Comparison of ENCODE assay signal across 8 cellular contexts in the genomic region with DNA sequence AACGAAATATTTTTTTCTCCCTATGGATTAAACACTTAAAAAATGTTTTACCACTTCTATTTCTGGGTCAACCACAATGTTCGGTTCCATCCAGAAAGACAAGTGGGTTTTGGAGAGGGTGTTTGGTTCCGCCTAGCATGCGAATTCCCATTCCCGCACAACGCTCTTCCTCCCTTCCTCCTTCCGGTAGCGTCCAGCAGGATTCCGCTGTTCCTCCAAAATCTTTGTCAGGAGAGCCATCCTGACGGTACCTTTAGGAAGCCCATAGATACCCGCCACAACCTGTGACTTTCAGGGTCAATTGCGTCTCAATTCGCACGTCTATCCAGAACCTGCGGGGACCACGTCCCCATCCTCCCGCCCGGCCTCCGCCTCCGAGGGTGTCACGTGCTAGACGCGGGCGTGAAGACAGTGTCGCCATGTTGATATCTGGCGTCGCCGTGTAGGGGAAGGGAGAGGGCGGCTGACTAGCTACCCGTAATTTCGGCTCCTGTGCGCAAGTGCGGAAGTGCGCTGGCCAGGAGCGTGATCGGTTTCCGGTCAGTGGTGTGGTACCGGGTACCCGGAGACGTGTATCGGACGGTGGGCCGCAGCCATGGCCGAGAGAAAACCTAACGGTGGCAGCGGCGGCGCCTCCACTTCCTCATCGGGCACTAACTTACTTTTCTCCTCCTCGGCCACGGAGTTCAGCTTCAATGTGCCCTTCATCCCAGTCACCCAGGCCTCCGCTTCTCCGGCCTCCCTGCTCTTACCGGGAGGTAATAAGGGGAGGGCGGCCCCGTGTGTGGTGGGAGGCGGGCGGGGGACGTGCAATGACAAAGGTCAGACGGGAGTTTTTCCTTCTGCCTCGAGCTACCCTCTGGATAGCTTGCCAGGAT. TPM values are rescaled to one million over a fixed set of nuclear protein-coding genes. Genes with fewer than 3 reads are reported as not detected.
DNase-seq lines count a peak whose midpoint lies in the region; ATAC-seq and TF ChIP-seq lines count a peak whose summit lies in the region.

A gene (plus strand): TSS at position 543 of the 878 bp plus-strand sequence. CDS start 53 bp downstream, at position 596.

- peak within 1 kb of the TSS; percentile 95 for H3K27ac Mint-ChIP-seq in activated B cell treated with CpG ODN at 0.5 μM for 24 hours

- TF ChIP-seq CTCF in activated B cell treated with CpG ODN at 0.5 μM for 24 hours (IDR thresholded peaks at IDR 0.05) = no peak

- in situ Hi-C loops in GM18951 (cut with MboI; ENCODE audit: low sequenced_read_pairs, unreplicated experiment) = no loop called here

- H3K36me3 Mint-ChIP-seq in activated B cell treated with CpG ODN at 0.5 μM for 24 hours (ENCODE audit: low read depth) = peaks cover 28% of the 10 kb centered on the region

- peak; percentile 99 for ATAC-seq in HG03196 (IDR thresholded peaks at IDR 0.05; ENCODE audit: unreplicated experiment)
- peak; percentile 98 for ATAC-seq in activated B cell treated with CpG ODN at 0.5 μM for 24 hours (ENCODE audit: low read depth)

- peaks cover 42% of the 10 kb centered on the region for H3K4me1 Mint-ChIP-seq in activated B cell treated with CpG ODN at 0.5 μM for 24 hours

- CTCF ChIA-PET in activated B cell treated with CpG ODN at 0.5 μM for 24 hours (lab: Charles Lee) = interaction anchor here (0.8 to 1.4 kb wide), 3 partner anchors 20 to 205 kb away, joined by 3 to 6 read pairs (median 5); a partner anchor contains a TSS

- DNase-seq in AG08395 (ENCODE audit: low spot score) = peak; percentile 98
- DNase-seq in NCI-H345 (lab: John Stamatoyannopoulos, UW) = peak; percentile 87
- peak; percentile 84 for DNase-seq in activated B cell treated with CpG ODN at 0.5 μM for 24 hours
- DNase-seq in caudate nucleus (lab: John Stamatoyannopoulos, UW) = peak; percentile 74 to 98 (median 96)
- peak; percentile 96 for DNase-seq in iPS-NIHi7 (ENCODE audit: extremely low spot score)
- DNase-seq in smooth muscle cell of the brain vasculature (ENCODE audit: low read depth, low spot score) = peak; percentile 89

- H3K9me3 Mint-ChIP-seq in activated B cell treated with CpG ODN at 0.5 μM for 24 hours = no peaks in the 10 kb centered on the region

- no peaks in the 10 kb centered on the region for H3K27me3 Mint-ChIP-seq in activated B cell treated with CpG ODN at 0.5 μM for 24 hours

- peak; percentile 93 for TF ChIP-seq POLR2A in GM18951 (IDR thresholded peaks at IDR 0.05; ENCODE audit: extremely low read depth, insufficient read depth, insufficient read length)

- H3K27ac ChIP-seq in caudate nucleus (ENCODE audit: low read depth, low read length) = peak within 1 kb of the TSS; percentile 93

- intact Hi-C loops in activated B cell treated with CpG ODN at 0.5 μM for 24 hours (cut with micrococcal nuclease) = loop anchor here (1.0 to 5.0 kb wide), 4 partner anchors 19 to 1550 kb away; a partner anchor contains a TSS

- POLR2A ChIA-PET in activated B cell treated with CpG ODN at 0.5 μM for 24 hours (lab: Charles Lee) = interaction anchor here (0.9 to 4.2 kb wide), 11 partner anchors 11 to 788 kb away, joined by 3 to 60 read pairs (median 4); a partner anchor contains a TSS

- peak within 1 kb of the TSS; percentile 94 for H3K4me3 Mint-ChIP-seq in activated B cell treated with CpG ODN at 0.5 μM for 24 hours

RNA-seq across cellular contexts. Expression of the gene that starts here (rescaled TPM):
- total RNA-seq in activated B cell treated with CpG ODN at 0.5 μM for 24 hours = 73.8 and 79.9 TPM in 2 replicates

Comparison
In these comparisons a context has a peak if more than half of its experiments do, and no peak if none do; other contexts are left out.
1. Peak in every context shown above with its lines: DNase-seq, ATAC-seq and H3K27ac ChIP-seq.